In the genomic region with DNA sequence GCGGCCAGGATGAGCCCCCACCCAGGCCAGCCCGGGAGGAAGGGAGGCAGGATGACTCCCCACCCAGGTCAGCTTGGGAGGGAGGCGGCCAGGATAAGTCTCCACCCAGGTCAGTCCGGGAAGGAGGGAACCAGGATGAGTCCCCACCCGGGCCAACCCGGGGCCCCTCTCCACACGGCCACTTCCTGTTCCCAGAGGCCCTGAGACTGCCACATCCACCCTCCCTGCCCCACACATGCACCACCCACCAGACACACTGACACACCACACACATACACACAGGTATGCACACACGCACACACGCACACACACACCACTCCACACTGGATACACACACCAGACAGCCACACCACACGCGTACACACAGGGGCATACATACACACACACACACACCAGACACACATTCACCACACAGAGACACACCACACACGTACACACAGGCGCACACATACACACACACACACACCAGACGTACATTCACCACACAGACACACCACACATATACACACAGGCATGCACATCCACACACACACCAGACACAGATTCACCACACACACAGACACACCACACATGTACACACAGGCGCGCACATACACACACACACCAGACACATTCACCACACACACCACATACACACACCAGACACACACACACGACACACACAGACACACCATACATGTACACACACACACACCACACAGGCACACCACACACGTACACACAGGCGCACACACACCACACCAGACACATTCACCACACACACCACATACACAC, we compare ENCODE assay signal across 22 cellular contexts.
DNase-seq lines count a peak whose midpoint lies in the region; ATAC-seq, FAIRE-seq and TF ChIP-seq lines count a peak whose summit lies in the region.
"Had no signal": no experiment of that assay in that cellular context is flagged by ENCODE, and none has a peak within 500 bp of the region (broad histone marks: within the 10 kb centered on the region; RNA-seq: fewer than 3 reads in every experiment).

No MANE protein-coding gene starts in this region.

- CTCF ChIA-PET in RWPE1 (lab: Yijun Ruan, JAX): no interaction called here

- H3K4me3 ChIP-seq in H7 (ENCODE audit: insufficient read depth, low read depth, low read length) (no peak overlapping the region), astrocyte (ENCODE audit: insufficient read depth, low read depth, low read length) (no peak overlapping the region)
- H3K4me3 ChIP-seq: adrenal gland; BLaER1 treated with 17β-estradiol and CSF1 and Interleukin-3, amounts not matched to agents 10 nM and 100 nM; left lung; PC-9; SJSA1 had no signal

- H3K4me1 Mint-ChIP-seq in CD14-positive monocyte: peaks cover 4% of the 10 kb centered on the region
- H3K4me1 Mint-ChIP-seq in astrocyte (ENCODE audit: low read depth, unreplicated experiment): no peaks in the 10 kb centered on the region

- peaks cover 7% of the 10 kb centered on the region for H3K4me1 ChIP-seq in astrocyte (ENCODE audit: insufficient read depth, low read length)
- H3K4me1 ChIP-seq: adrenal gland, SJSA1 had no signal

- peak; percentile 81 for FAIRE-seq in astrocyte (lab: Jason Lieb, UNC)

- DNase-seq in CD14-positive monocyte (ENCODE audit: low spot score) (peak; percentile 46), H7 (peak; percentile 73), astrocyte (ENCODE audit: low read depth) (no peak), left lobe of liver (ENCODE audit: low spot score) (no peak), GM03348 (ENCODE audit: low spot score) (no peak), RWPE1 (ENCODE audit: low spot score) (no peak), NCI-H82 treated with DMSO at 0.1 percent for 48 hours (lab: John Stamatoyannopoulos, UW; ENCODE audit: unreplicated experiment) (no peak)
- DNase-seq: activated gamma-delta T cell treated with Interleukin-2 at 50 U/mL for 16 hours, NCI-H1048, NCI-H1930, NCI-H345, PC-9, substantia nigra, T-helper 2 cell had no signal

- peaks cover 2 to 13% (median 4%) of the 10 kb centered on the region in 3 donors for H3K27me3 Mint-ChIP-seq in CD14-positive monocyte (ENCODE audit: low read depth in 3 of 3)
- peaks cover 8% of the 10 kb centered on the region for H3K27me3 Mint-ChIP-seq in astrocyte (ENCODE audit: low read depth, unreplicated experiment)

- peaks cover 11% of the 10 kb centered on the region for H3K9me3 ChIP-seq in astrocyte (ENCODE audit: insufficient read depth, low read depth, low read length)
- H3K9me3 ChIP-seq: SJSA1 had no signal

- H4K20me1 ChIP-seq in astrocyte (ENCODE audit: insufficient read depth, low read length): no peaks in the 10 kb centered on the region
- H4K20me1 ChIP-seq: BLaER1 treated with 17β-estradiol and CSF1 and Interleukin-3, amounts not matched to agents 10 nM and 100 nM had no signal

- TF ChIP-seq CTCF in CD14-positive monocyte (IDR thresholded peaks at IDR 0.05) (no peak), astrocyte (IDR thresholded peaks at IDR 0.05; ENCODE audit: insufficient read depth, low read depth, low read length) (no peak), RWPE1 (conservative IDR thresholded peaks at IDR 0.05; ENCODE audit: low read depth) (no peak)

- H3K36me3 ChIP-seq in H7 (replicated peaks; ENCODE audit: control insufficient read depth, insufficient read depth, low read length): no peaks in the 10 kb centered on the region
- no peaks in the 10 kb centered on the region for H3K36me3 ChIP-seq in astrocyte (ENCODE audit: insufficient read depth, low read length)
- H3K36me3 ChIP-seq: adrenal gland; BLaER1 treated with 17β-estradiol and CSF1 and Interleukin-3, amounts not matched to agents 10 nM and 100 nM; left lung; SJSA1 had no signal

- no peak overlapping the region for H3K4me2 ChIP-seq in astrocyte (ENCODE audit: low read length)
- H3K4me2 ChIP-seq: PC-9 had no signal

- H3K9me3 Mint-ChIP-seq in CD14-positive monocyte (peaks cover 6 to 40% (median 31%) of the 10 kb centered on the region in 7 donors), astrocyte (ENCODE audit: unreplicated experiment) (peaks cover 19% of the 10 kb centered on the region)
- H3K9me3 Mint-ChIP-seq: neural crest cell had no signal

- H3K36me3 Mint-ChIP-seq in CD14-positive monocyte (peaks cover 0 to 2% of the 10 kb centered on the region in 2 donors), astrocyte (ENCODE audit: low read depth, unreplicated experiment) (no peaks in the 10 kb centered on the region)

- no peaks in the 10 kb centered on the region for H3K79me2 ChIP-seq in astrocyte (ENCODE audit: insufficient read depth, low read length)

- H2AFZ ChIP-seq in astrocyte (ENCODE audit: low read depth, low read length): peak overlapping the region; percentile 2
- H2AFZ ChIP-seq: PC-9 had no signal

- intact Hi-C loops in CD14-positive monocyte (cut with micrococcal nuclease): no loop called here

- no peak overlapping the region for H3K9ac ChIP-seq in astrocyte (ENCODE audit: low read length)
- H3K9ac ChIP-seq: BLaER1 treated with 17β-estradiol and CSF1 and Interleukin-3, amounts not matched to agents 10 nM and 100 nM had no signal

- H3K27ac ChIP-seq in astrocyte (ENCODE audit: low read depth, low read length): no peak overlapping the region
- H3K27ac ChIP-seq in RWPE1: no peak overlapping the region
- H3K27ac ChIP-seq: adrenal gland; BLaER1 treated with 17β-estradiol and CSF1 and Interleukin-3, amounts not matched to agents 10 nM and 100 nM; left lung; PC-9; SJSA1; VCaP had no signal

- H3K27me3 ChIP-seq in H7 (ENCODE audit: control insufficient read depth, insufficient read depth, low read length) (no peaks in the 10 kb centered on the region; the same call in 1 of the 2 replicates), astrocyte (ENCODE audit: insufficient read depth, low read length) (no peaks in the 10 kb centered on the region)
- H3K27me3 ChIP-seq: SJSA1 had no signal

- POLR2A ChIA-PET in RWPE1 (lab: Yijun Ruan, JAX; ENCODE audit: low non-redundant PET): no interaction called here

- ATAC-seq in left lobe of liver (peak; percentile 36), GM18907 (IDR thresholded peaks at IDR 0.05; ENCODE audit: unreplicated experiment) (no peak)
- ATAC-seq: left lung had no signal

- H3K4me3 Mint-ChIP-seq in CD14-positive monocyte: no peak overlapping the region
- no peak overlapping the region for H3K4me3 Mint-ChIP-seq in astrocyte (ENCODE audit: unreplicated experiment)
- H3K4me3 Mint-ChIP-seq: dendritic cell treated with granulocyte-macrophage colony-stimulating factor and Interleukin-4, amounts not matched to agents 40 ng/mL and 50 ng/mL, for 4 days; neural crest cell had no signal

- H3K27ac Mint-ChIP-seq in CD14-positive monocyte (no peak overlapping the region), astrocyte (ENCODE audit: unreplicated experiment) (no peak overlapping the region)
- H3K27ac Mint-ChIP-seq: dendritic cell treated with granulocyte-macrophage colony-stimulating factor and Interleukin-4, amounts not matched to agents 40 ng/mL and 50 ng/mL, for 4 days had no signal

Comparison
In these comparisons a context has a peak if more than half of its experiments do, and no peak if none do; other contexts are left out.
1. DNase-seq: peak in CD14-positive monocyte (single experiment) and H7 (single experiment); none in astrocyte (single experiment), left lobe of liver (single experiment), GM03348 (single experiment), RWPE1 (single experiment) and NCI-H82 treated with DMSO at 0.1 percent for 48 hours (single experiment).